ENCODE assay signal across 8 cellular contexts in the genomic region with DNA sequence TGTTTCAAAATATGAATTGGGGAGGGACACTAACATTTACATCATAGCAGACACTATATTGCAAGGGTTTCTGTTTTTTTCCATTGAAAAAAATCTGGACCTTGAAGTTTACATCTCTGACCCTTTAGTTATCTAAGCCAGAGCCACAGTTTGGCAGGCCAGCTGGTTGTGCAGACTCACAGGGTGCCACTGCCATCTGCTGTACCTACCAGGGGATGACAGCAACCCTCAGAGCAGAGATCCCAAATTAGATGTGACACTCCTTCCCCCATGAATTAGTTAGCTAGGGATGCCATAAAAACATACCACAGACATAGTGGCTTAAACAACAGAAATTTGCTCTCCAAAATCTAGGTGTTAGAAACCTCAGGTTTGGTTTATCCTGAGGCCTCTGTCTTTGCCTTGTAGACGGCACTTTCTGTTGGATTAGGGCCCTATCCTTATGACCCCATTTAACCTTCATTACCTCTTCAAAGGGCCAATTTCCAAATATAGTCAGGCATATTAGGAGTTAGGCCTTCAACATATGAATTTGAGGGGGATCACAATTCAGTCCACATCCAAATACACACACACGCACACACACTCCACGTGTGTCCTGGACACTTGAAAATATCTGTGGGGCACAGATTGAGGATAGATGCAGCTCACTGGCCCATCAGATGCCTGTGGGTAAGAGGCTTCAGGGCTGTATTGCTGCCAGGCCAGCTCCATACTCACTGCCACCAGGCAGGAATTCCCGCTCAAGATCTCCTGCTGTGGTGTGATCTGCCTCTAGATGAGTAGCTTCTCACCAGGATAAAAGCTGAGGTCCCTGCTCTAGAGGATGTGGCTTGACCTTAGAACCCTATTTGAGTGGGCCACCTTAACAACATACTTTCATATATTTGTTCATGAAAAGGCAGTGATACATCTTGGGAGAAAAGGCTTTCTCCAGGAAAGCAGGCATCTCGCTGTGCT.
DNase-seq lines count a peak whose midpoint lies in the region; ATAC-seq, FAIRE-seq and TF ChIP-seq lines count a peak whose summit lies in the region.

No MANE protein-coding gene starts in this region.

- no peak overlapping the region for H3K27ac ChIP-seq in GM12878 (ENCODE audit: control insufficient read depth, insufficient read depth)

- no peak overlapping the region for H3K4me2 ChIP-seq in GM12878 (ENCODE audit: control insufficient read depth, insufficient read depth)

- SMC1A ChIA-PET in GM12878 (lab: Charles Lee; ENCODE audit: uncharacterized antibody, unreplicated experiment) = no interaction called here

- H3K4me3 ChIP-seq in GM12878 (no peak overlapping the region), kidney epithelial cell (ENCODE audit: low read depth, low read length) (no peak overlapping the region)

- H3K4me3 Mint-ChIP-seq in effector memory CD8-positive, alpha-beta T cell = no peak overlapping the region

- WGBS in GM12878 (ENCODE audit: insufficient coverage, insufficient replicate concordance, low lambda C conversion rate, missing lambda C conversion rate) = 37% methylated on average over 5 of the region's 5 CpGs

- DNase-seq in NCI-H1694 (lab: John Stamatoyannopoulos, UW) (peak; percentile 3), GM12878 (ENCODE audit: low read depth, low spot score) (no peak), kidney epithelial cell (ENCODE audit: low read depth) (no peak), activated gamma-delta T cell (lab: John Stamatoyannopoulos, UW) (no peak)
- DNase-seq in effector memory CD8-positive, alpha-beta T cell = no peak

- in situ Hi-C loops in GM12878 (cut with MboI) = loop anchor here (25.0 kb wide), 1 partner anchor 984 kb away; the partner anchor contains the start of gene NKAIN2

- no peaks in the 10 kb centered on the region for H3K9me3 ChIP-seq in GM12878 (replicated peaks; ENCODE audit: control insufficient read depth, insufficient read depth, low read length)

- no peak overlapping the region for H3K9ac ChIP-seq in GM12878 (ENCODE audit: control insufficient read depth, insufficient read depth, low read length)

- H3K36me3 ChIP-seq in GM12878 (ENCODE audit: control insufficient read depth in 2 of 2, insufficient read depth in 2 of 2, low read length in 1 of 2) (no peaks in the 10 kb centered on the region), kidney epithelial cell (ENCODE audit: control insufficient read depth, insufficient read depth, low read length) (no peaks in the 10 kb centered on the region)

- H3K27me3 Mint-ChIP-seq in effector memory CD8-positive, alpha-beta T cell = no peaks in the 10 kb centered on the region

- RAD21 ChIA-PET in GM12878 (lab: Charles Lee; ENCODE audit: unreplicated experiment) = no interaction called here

- TF ChIP-seq CTCF in GM12874 (IDR thresholded peaks at IDR 0.05; ENCODE audit: insufficient read depth, low read depth, low read length) (peak; percentile 25; the same call in 1 of the 2 replicates), GM12878 (IDR thresholded peaks at IDR 0.05 in 2 of 3, conservative IDR thresholded peaks at IDR 0.05 in 1 of 3; ENCODE audit: control insufficient read depth in 2 of 3, extremely low read depth in 1 of 3, insufficient read depth in 1 of 3, low read depth in 3 of 3, low read length in 3 of 3) (peak; percentile 8 to 48 (median 26); a peak in 3 of 6 replicates), kidney epithelial cell (IDR thresholded peaks at IDR 0.05; ENCODE audit: insufficient read depth, low read length, poor library complexity, severe bottlenecking) (peak; percentile 63)

- no peak for FAIRE-seq in GM12878 (lab: Jason Lieb, UNC)

- H3K27me3 ChIP-seq in GM12878 (replicated peaks in 1 of 2; ENCODE audit: control insufficient read depth in 2 of 2, insufficient read depth in 2 of 2, low read length in 1 of 2) = no peaks in the 10 kb centered on the region
- H3K27me3 ChIP-seq in kidney epithelial cell (ENCODE audit: control insufficient read depth, insufficient read depth, low read length) = no peaks in the 10 kb centered on the region

- H3K4me1 ChIP-seq in GM12878 (ENCODE audit: control insufficient read depth, insufficient read depth, low read length) = no peaks in the 10 kb centered on the region

- BruUV-seq in GM12878 (replicated peaks; lab: Mats Ljungman, UMichigan) = no TSS peak

- ATAC-seq in GM12878 (peak; percentile 51; the same call in 2 of the 3 replicates), GM21825 (IDR thresholded peaks at IDR 0.05; ENCODE audit: unreplicated experiment) (no peak), GM18498 (IDR thresholded peaks at IDR 0.05; ENCODE audit: unreplicated experiment) (no peak)
- ATAC-seq in effector memory CD8-positive, alpha-beta T cell (replicated peaks) = no peak

- H3K36me3 Mint-ChIP-seq in effector memory CD8-positive, alpha-beta T cell (ENCODE audit: insufficient read depth) = no peaks in the 10 kb centered on the region

- peak; percentile 33 for TF ChIP-seq RAD21 in GM12878 (IDR thresholded peaks at IDR 0.05; ENCODE audit: insufficient read depth, low read depth, low read length)

- no peaks in the 10 kb centered on the region for H4K20me1 ChIP-seq in GM12878 (ENCODE audit: control insufficient read depth, insufficient read depth)

- H3K9me3 Mint-ChIP-seq in effector memory CD8-positive, alpha-beta T cell = peaks cover 0 to 2% of the 10 kb centered on the region in 2 donors

- H3K27ac Mint-ChIP-seq in effector memory CD8-positive, alpha-beta T cell = no peak overlapping the region

- intact Hi-C loops in GM12878 (cut with micrococcal nuclease; ENCODE audit: unreplicated experiment) = loop anchor here (2.0 kb wide), 1 partner anchor 993 kb away; the partner anchor contains the start of gene NKAIN2

- CTCF ChIA-PET in GM12878 (lab: Yijun Ruan, JAX) = interaction anchor here (0.5 to 1.5 kb wide), 2 partner anchors 994 to 1436 kb away, joined by 3 read pairs; no protein-coding TSS in a partner anchor

- no peak for TF ChIP-seq EP300 in GM12878 (IDR thresholded peaks at IDR 0.05; ENCODE audit: borderline replicate concordance in 1 of 2, control insufficient read depth in 1 of 2, low read depth in 2 of 2, low read length in 2 of 2)

- H3K79me2 ChIP-seq in GM12878 (ENCODE audit: control insufficient read depth, insufficient read depth, low read length) = no peaks in the 10 kb centered on the region

- POLR2A ChIA-PET in GM12878 (lab: Charles Lee) = no interaction called here

- no peak overlapping the region for H2AFZ ChIP-seq in GM12878 (ENCODE audit: control insufficient read depth, low read depth, low read length)

- no peak for TF ChIP-seq POLR2A in GM12878 (IDR thresholded peaks at IDR 0.05; ENCODE audit: low read depth, low read length)

- no peaks in the 10 kb centered on the region for H3K4me1 Mint-ChIP-seq in effector memory CD8-positive, alpha-beta T cell (ENCODE audit: low read depth in 2 of 2)

TF ChIP-seq in GM12878, 131 proteins besides CTCF, POLR2A, EP300 and RAD21:
- TF ChIP-seq RUNX3 (IDR thresholded peaks at IDR 0.05; ENCODE audit: low read length) (no peak), ZNF622 (IDR thresholded peaks at IDR 0.05) (no peak), EGR1 (IDR thresholded peaks at IDR 0.05; ENCODE audit: borderline replicate concordance in 1 of 2, low read depth in 2 of 2, low read length in 2 of 2) (no peak), SMC3 (IDR thresholded peaks at IDR 0.05; ENCODE audit: borderline replicate concordance, low read length) (peak; percentile 33; the same call in 1 of the 2 replicates), DPF2 (IDR thresholded peaks at IDR 0.05) (no peak)
